Comparison of ENCODE assay signal across 15 cellular contexts in the genomic region with DNA sequence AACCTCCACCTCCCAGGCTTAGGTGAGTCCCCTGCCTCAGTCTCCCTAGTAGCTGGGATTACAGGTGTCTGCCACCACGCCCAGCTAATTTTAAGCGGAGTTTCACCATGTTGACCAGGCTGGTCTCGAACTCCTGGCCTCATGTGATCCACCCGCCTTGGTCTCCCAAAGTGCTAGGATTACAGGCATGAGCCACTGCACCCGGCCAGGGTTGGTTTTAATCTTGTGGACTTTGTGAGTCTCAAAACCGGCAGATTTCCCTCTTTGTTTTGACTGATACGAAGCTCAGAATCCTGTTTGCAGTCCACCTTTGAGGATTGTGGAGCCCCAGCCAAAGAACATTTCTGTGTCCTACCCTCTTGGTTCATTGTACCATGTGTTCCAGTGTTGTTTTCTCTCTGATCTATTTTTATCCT. TPM values are rescaled to one million over a fixed set of nuclear protein-coding genes. Genes with fewer than 3 reads are reported as not detected.
DNase-seq lines count a peak whose midpoint lies in the region; ATAC-seq and TF ChIP-seq lines count a peak whose summit lies in the region.
"Had no signal": no experiment of that assay in that cellular context is flagged by ENCODE, and none has a peak within 500 bp of the region (broad histone marks: within the 10 kb centered on the region; RNA-seq: fewer than 3 reads in every experiment).

No MANE protein-coding gene starts in this region.

- ATAC-seq in Right ventricle myocardium superior (ENCODE audit: poor library complexity): peak; percentile 72

- no peaks in the 10 kb centered on the region for H3K9me3 ChIP-seq in uterus

- no peaks in the 10 kb centered on the region for H3K9me3 Mint-ChIP-seq in osteocyte (ENCODE audit: unreplicated experiment)
- H3K9me3 Mint-ChIP-seq: activated B cell treated with CpG ODN at 0.5 μM for 24 hours; activated naive CD8-positive, alpha-beta T cell treated with anti-CD3 and anti-CD28 coated beads for 36 hours; memory B cell had no signal

- TF ChIP-seq POLR2A in uterus (IDR thresholded peaks at IDR 0.05): no peak

- H3K4me3 Mint-ChIP-seq in osteocyte (ENCODE audit: unreplicated experiment): no peak overlapping the region
- H3K4me3 Mint-ChIP-seq: activated B cell treated with CpG ODN at 0.5 μM for 24 hours; activated naive CD8-positive, alpha-beta T cell treated with anti-CD3 and anti-CD28 coated beads for 36 hours; memory B cell had no signal

- peaks cover 6 to 32% of the 10 kb centered on the region in 2 donors for H3K4me1 ChIP-seq in uterus

- peak overlapping the region; percentile 87 for H3K27ac ChIP-seq in uterus
- H3K27ac ChIP-seq: 22Rv1 had no signal

- H3K27me3 ChIP-seq in uterus: no peaks in the 10 kb centered on the region

- peaks cover 15% of the 10 kb centered on the region for H3K4me1 Mint-ChIP-seq in osteocyte (ENCODE audit: unreplicated experiment)
- H3K4me1 Mint-ChIP-seq: activated naive CD8-positive, alpha-beta T cell treated with anti-CD3 and anti-CD28 coated beads for 36 hours; memory B cell had no signal

- no peaks in the 10 kb centered on the region for H3K36me3 ChIP-seq in uterus

- H3K36me3 Mint-ChIP-seq in osteocyte (ENCODE audit: unreplicated experiment): peaks cover 2% of the 10 kb centered on the region
- H3K36me3 Mint-ChIP-seq: activated naive CD8-positive, alpha-beta T cell treated with anti-CD3 and anti-CD28 coated beads for 36 hours; memory B cell had no signal

- no peak overlapping the region for H3K4me3 ChIP-seq in uterus

- peak; percentile 85 for DNase-seq in DMS 273 (lab: John Stamatoyannopoulos, UW; ENCODE audit: unreplicated experiment)
- DNase-seq in DMS 273 treated with DMSO at 0.1 percent for 48 hours (lab: John Stamatoyannopoulos, UW): no peak
- DNase-seq in Right ventricle myocardium superior: no peak
- DNase-seq in osteocyte (ENCODE audit: extremely low spot score, unreplicated experiment): no peak
- DNase-seq in uterus: peak in 1 of 2 donors; percentile 53
- DNase-seq in stimulated activated CD4-positive, alpha-beta T cell treated with anti-CD3 and anti-CD28 coated beads, Interleukin-15, amount 100 ng/mL, for 24 hours: no peak
- DNase-seq in dermis blood vessel endothelial cell: no peak
- no peak for DNase-seq in posterior cingulate gyrus
- DNase-seq: activated B cell treated with CpG ODN at 0.5 μM for 24 hours; activated naive CD8-positive, alpha-beta T cell treated with anti-CD3 and anti-CD28 coated beads for 36 hours; cortex of kidney; GF-D8; nucleus accumbens had no signal

- intact Hi-C loops in Right ventricle myocardium superior (cut with DNase I): loop anchor here (5.0 kb wide), 1 partner anchor 34 kb away; the partner anchor contains the start of gene CDC42EP4
- intact Hi-C loops in uterus (cut with DNase I; ENCODE audit: low total_unique reads): no loop called here
- intact Hi-C loops in posterior cingulate gyrus (cut with DNase I): no loop called here

- TF ChIP-seq CTCF in osteocyte (IDR thresholded peaks at IDR 0.05) (no peak), uterus (IDR thresholded peaks at IDR 0.05) (no peak)

- H3K27me3 Mint-ChIP-seq in osteocyte (ENCODE audit: unreplicated experiment): no peaks in the 10 kb centered on the region
- H3K27me3 Mint-ChIP-seq: activated naive CD8-positive, alpha-beta T cell treated with anti-CD3 and anti-CD28 coated beads for 36 hours had no signal

- H3K27ac Mint-ChIP-seq in osteocyte (ENCODE audit: unreplicated experiment): peak overlapping the region; percentile 12
- H3K27ac Mint-ChIP-seq: activated B cell treated with CpG ODN at 0.5 μM for 24 hours; activated naive CD8-positive, alpha-beta T cell treated with anti-CD3 and anti-CD28 coated beads for 36 hours; memory B cell had no signal

RNA-seq across cellular contexts. Expression of gene CPSF4L, which starts 16.4 kb away (rescaled TPM):
- not detected for total RNA-seq in Right ventricle myocardium superior
- total RNA-seq in osteocyte: not detected in 2 replicates
- under 1 TPM in 1 of 4 donors, not detected in 3; 0.34 TPM for total RNA-seq in uterus
- not detected in 2 replicates for total RNA-seq in dermis blood vessel endothelial cell
- total RNA-seq: activated B cell treated with CpG ODN at 0.5 μM for 24 hours; activated naive CD8-positive, alpha-beta T cell treated with anti-CD3 and anti-CD28 coated beads for 36 hours had no signal

RNA-seq across cellular contexts. Expression of gene CDC42EP4, which starts 33.7 kb away (rescaled TPM):
- total RNA-seq in Right ventricle myocardium superior (53.0 TPM), osteocyte (32.0 and 32.7 TPM in 2 replicates), uterus (100 to 1,000 TPM in 1 of 4 donors, 10 to 100 TPM in 3; 26.6 to 131 (median 70.7) TPM), dermis blood vessel endothelial cell (13.8 and 16.3 TPM in 2 replicates)
